In the genomic region with DNA sequence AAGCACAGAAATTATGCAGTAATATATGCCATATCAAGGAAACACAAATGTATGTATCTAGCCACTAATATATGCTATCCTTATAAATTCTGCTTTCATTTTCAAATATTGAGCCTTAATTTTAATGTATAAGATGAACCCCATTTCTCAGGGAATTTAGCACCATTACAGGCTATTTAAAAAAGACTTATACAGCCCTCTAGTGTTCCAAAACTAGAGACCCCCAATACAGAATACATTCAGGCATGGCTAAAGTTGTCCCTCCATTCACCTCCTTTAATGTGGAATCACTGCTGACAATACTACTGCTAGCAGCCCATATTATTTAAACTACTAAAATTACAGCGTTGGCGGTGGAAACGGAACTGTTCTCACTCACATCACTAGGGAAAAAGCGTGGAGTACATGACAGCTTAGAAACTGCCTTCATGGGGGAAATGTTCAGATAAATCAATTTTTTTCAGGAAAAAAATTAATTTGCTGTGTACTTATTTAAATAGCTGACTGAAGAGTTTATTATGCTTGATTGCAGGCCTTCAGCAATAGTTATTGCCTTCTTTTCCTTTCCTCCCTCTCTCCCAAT, we compare ENCODE assay signal across 12 cellular contexts.
DNase-seq lines count a peak whose midpoint lies in the region; ATAC-seq and TF ChIP-seq lines count a peak whose summit lies in the region.
"Had no signal": no experiment of that assay in that cellular context is flagged by ENCODE, and none has a peak within 500 bp of the region (broad histone marks: within the 10 kb centered on the region; RNA-seq: fewer than 3 reads in every experiment).

No MANE protein-coding gene starts in this region.

- H3K27ac ChIP-seq in C4-2B (no peak overlapping the region), spleen (no peak overlapping the region)
- H3K27ac ChIP-seq: skin epidermis had no signal

- H3K27me3 Mint-ChIP-seq in T-helper 17 cell, result no peaks in the 10 kb centered on the region
- H3K27me3 Mint-ChIP-seq: stimulated activated naive CD8-positive, alpha-beta T cell treated with anti-CD3 and anti-CD28 coated beads, Interleukin-15, Interleukin-2, amounts not matched to agents 100 ng/mL and 50 ng/mL, for 24 hours had no signal

- TF ChIP-seq CTCF in C4-2B (conservative IDR thresholded peaks at IDR 0.05), result peak; percentile 1; the same call in 1 of the 2 replicates
- TF ChIP-seq CTCF in spleen (IDR thresholded peaks at IDR 0.05 in 8 of 11, conservative IDR thresholded peaks at IDR 0.05 in 3 of 11), result peak in 2 of 11 experiments; percentile 9 to 14

- H3K27ac Mint-ChIP-seq in T-helper 17 cell, result no peak overlapping the region
- H3K27ac Mint-ChIP-seq: stimulated activated naive CD8-positive, alpha-beta T cell treated with anti-CD3 and anti-CD28 coated beads, Interleukin-15, Interleukin-2, amounts not matched to agents 100 ng/mL and 50 ng/mL, for 24 hours had no signal

- DNase-seq in LHCN-M2 (ENCODE audit: low read depth) (peak; percentile 29), astrocyte of the hippocampus (ENCODE audit: low read depth, low spot score) (peak; percentile 14), myocyte (ENCODE audit: low read depth) (peak; percentile 27), UCSD-AML1 (lab: John Stamatoyannopoulos, UW; ENCODE audit: unreplicated experiment) (no peak), spleen (no peak), T-helper 17 cell (no peak)
- DNase-seq: left cardiac atrium, NCI-H524 treated with DMSO at 0.1 percent for 48 hours had no signal

- H3K4me3 Mint-ChIP-seq in T-helper 17 cell, result no peak overlapping the region
- H3K4me3 Mint-ChIP-seq: stimulated activated naive CD8-positive, alpha-beta T cell treated with anti-CD3 and anti-CD28 coated beads, Interleukin-15, Interleukin-2, amounts not matched to agents 100 ng/mL and 50 ng/mL, for 24 hours had no signal

- H3K4me1 Mint-ChIP-seq in T-helper 17 cell, result no peaks in the 10 kb centered on the region

- H3K9me3 ChIP-seq in spleen (peaks cover 0 to 23% (median 19%) of the 10 kb centered on the region in 8 donors), T-helper 17 cell (ENCODE audit: control insufficient read depth, low read length, poor library complexity, severe bottlenecking) (no peaks in the 10 kb centered on the region)

- no peaks in the 10 kb centered on the region for H3K36me3 ChIP-seq in spleen

- no peaks in the 10 kb centered on the region for H3K36me3 Mint-ChIP-seq in T-helper 17 cell (ENCODE audit: low read depth)

- ATAC-seq in HG03354 (IDR thresholded peaks at IDR 0.05; ENCODE audit: poor library complexity, severe bottlenecking, unreplicated experiment), result no peak
- no peak for ATAC-seq in T-helper 17 cell

- WGBS in spleen, 5 donors, result 88 to 93% (median 91%) methylated on average over 4 of the region's 4 CpGs

- H3K27me3 ChIP-seq in spleen (replicated peaks in 1 of 7), result no peaks in the 10 kb centered on the region

- no peak overlapping the region for H3K4me3 ChIP-seq in spleen
- H3K4me3 ChIP-seq: skin epidermis had no signal

- H3K4me1 ChIP-seq in spleen, result no peaks in the 10 kb centered on the region

- no peak for TF ChIP-seq POLR2A in spleen (IDR thresholded peaks at IDR 0.05)

- intact Hi-C loops in spleen (cut with DNase I; ENCODE audit: low total_unique reads), result no loop called here

Comparison
In these comparisons a context has a peak if more than half of its experiments do, and no peak if none do; other contexts are left out.
1. DNase-seq: peak in LHCN-M2 (single experiment), astrocyte of the hippocampus (single experiment) and myocyte (single experiment); none in UCSD-AML1 (single experiment), spleen (single experiment) and T-helper 17 cell (0 of 3).